ENCODE assay signal across 10 cellular contexts in the genomic region with DNA sequence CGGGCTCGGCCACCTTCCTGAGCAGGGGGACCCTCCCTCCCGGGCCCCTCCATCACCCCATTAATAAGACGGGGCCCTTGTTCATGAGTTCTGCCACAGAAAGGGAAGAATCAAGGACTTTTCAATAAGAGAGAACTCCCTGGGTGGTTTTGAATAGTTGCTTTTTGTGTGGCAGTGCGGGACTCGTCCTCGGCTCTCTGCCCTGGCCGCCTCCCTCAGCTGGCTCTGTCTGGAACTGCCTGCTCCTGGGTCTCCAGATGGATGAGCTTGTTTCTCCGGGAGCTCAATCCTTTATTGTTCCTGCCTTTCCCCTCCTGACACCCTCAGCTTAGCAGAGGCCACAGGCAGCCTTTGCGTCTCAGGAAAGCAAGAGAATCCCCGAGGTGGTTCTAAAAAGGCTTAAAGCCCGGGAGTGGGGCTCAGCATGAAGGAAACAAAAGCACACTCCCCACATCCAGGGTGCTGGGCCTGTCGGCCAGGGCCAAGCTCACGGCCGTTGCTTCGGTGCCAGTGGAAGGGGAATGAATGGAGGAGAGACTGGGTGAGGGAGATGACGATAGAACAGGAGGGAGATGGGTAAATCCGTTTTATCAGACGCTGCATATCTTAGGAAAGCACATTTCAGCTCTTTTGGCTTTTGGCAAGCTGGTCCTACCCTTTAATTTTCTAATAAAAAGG.
DNase-seq lines count a peak whose midpoint lies in the region; ATAC-seq and TF ChIP-seq lines count a peak whose summit lies in the region.
"Had no signal": no experiment of that assay in that cellular context is flagged by ENCODE, and none has a peak within 500 bp of the region (broad histone marks: within the 10 kb centered on the region; RNA-seq: fewer than 3 reads in every experiment).

No MANE protein-coding gene starts in this region.

- H3K36me3 Mint-ChIP-seq in Calu3 (ENCODE audit: insufficient read depth, unreplicated experiment) (peaks cover 18% of the 10 kb centered on the region), WTC11 (no peaks in the 10 kb centered on the region), progenitor cell of endocrine pancreas (ENCODE audit: insufficient read depth) (no peaks in the 10 kb centered on the region)
- peaks cover 0 to under 1% (median 0%) of the 10 kb centered on the region in 3 donors for H3K36me3 Mint-ChIP-seq in CD8-positive, alpha-beta memory T cell

- DNase-seq in Calu3 (no peak), WTC11 (ENCODE audit: low spot score) (peak; percentile 55), globus pallidus (ENCODE audit: low spot score) (peak; percentile 94), progenitor cell of endocrine pancreas (ENCODE audit: low spot score, unreplicated experiment) (no peak)
- no peak for DNase-seq in CD8-positive, alpha-beta memory T cell
- no peak for DNase-seq in activated CD4-positive, CD25-positive, alpha-beta regulatory T cell treated with anti-CD3 and anti-CD28 coated beads, Interleukin-2, amount 50 U/mL, for 72 hours
- DNase-seq: central memory CD4-positive, alpha-beta T cell; PC-3 had no signal

- no TSS peak for BruUV-seq in Calu3 (replicated peaks; lab: Mats Ljungman, UMichigan)

- H3K4me1 Mint-ChIP-seq in Calu3 (ENCODE audit: low read depth, unreplicated experiment): peaks cover 56% of the 10 kb centered on the region
- H3K4me1 Mint-ChIP-seq in WTC11: peaks cover 43% of the 10 kb centered on the region
- H3K4me1 Mint-ChIP-seq in progenitor cell of endocrine pancreas (ENCODE audit: low read depth): peaks cover 46% of the 10 kb centered on the region
- H3K4me1 Mint-ChIP-seq in CD8-positive, alpha-beta memory T cell: peaks cover 0 to 27% (median 5%) of the 10 kb centered on the region in 3 donors

- no peak overlapping the region for H3K27ac ChIP-seq in CD8-positive, alpha-beta memory T cell (ENCODE audit: low read depth, low read length)

- no peaks in the 10 kb centered on the region for H3K36me3 ChIP-seq in CD8-positive, alpha-beta memory T cell (ENCODE audit: insufficient read depth, low read length)

- H3K4me3 Mint-ChIP-seq in Calu3 (ENCODE audit: low read depth, unreplicated experiment) (peak overlapping the region; percentile 36), WTC11 (peak overlapping the region; percentile 57), progenitor cell of endocrine pancreas (ENCODE audit: low read depth) (peak overlapping the region; percentile 17)
- peak overlapping the region in 1 of 7 donors; percentile 49 for H3K4me3 Mint-ChIP-seq in CD8-positive, alpha-beta memory T cell

- no peaks in the 10 kb centered on the region for H3K27me3 Mint-ChIP-seq in Calu3 (ENCODE audit: unreplicated experiment)
- H3K27me3 Mint-ChIP-seq in WTC11 (ENCODE audit: low read depth): peaks cover 18% of the 10 kb centered on the region
- H3K27me3 Mint-ChIP-seq in progenitor cell of endocrine pancreas: no peaks in the 10 kb centered on the region
- no peaks in the 10 kb centered on the region for H3K27me3 Mint-ChIP-seq in CD8-positive, alpha-beta memory T cell

- H3K27ac Mint-ChIP-seq in Calu3 (ENCODE audit: unreplicated experiment): peak overlapping the region; percentile 70
- peak overlapping the region; percentile 95 for H3K27ac Mint-ChIP-seq in WTC11
- H3K27ac Mint-ChIP-seq in progenitor cell of endocrine pancreas: peak overlapping the region; percentile 98
- peak overlapping the region in 3 of 8 donors; percentile 29 to 61 (median 60) for H3K27ac Mint-ChIP-seq in CD8-positive, alpha-beta memory T cell

- POLR2A ChIA-PET in WTC11 (lab: Charles Lee): interaction anchor here (0.9 to 1.3 kb wide), 3 partner anchors 8 to 33 kb away, joined by 3 to 4 read pairs (median 4); no protein-coding TSS in a partner anchor
- POLR2A ChIA-PET in CD8-positive, alpha-beta memory T cell (lab: Charles Lee): no interaction called here

- ATAC-seq in WTC11 (peak; percentile 66), HG02759 (IDR thresholded peaks at IDR 0.05; ENCODE audit: unreplicated experiment) (no peak)
- no peak for ATAC-seq in activated CD4-positive, CD25-positive, alpha-beta regulatory T cell treated with anti-CD3 and anti-CD28 coated beads, Interleukin-2, amount 50 U/mL, for 24 hours
- ATAC-seq: PC-3 had no signal

- no peaks in the 10 kb centered on the region for H3K9me3 Mint-ChIP-seq in Calu3 (ENCODE audit: low read depth, unreplicated experiment)
- no peaks in the 10 kb centered on the region for H3K9me3 Mint-ChIP-seq in WTC11
- no peaks in the 10 kb centered on the region for H3K9me3 Mint-ChIP-seq in progenitor cell of endocrine pancreas (ENCODE audit: low read depth)
- H3K9me3 Mint-ChIP-seq in CD8-positive, alpha-beta memory T cell: no peaks in the 10 kb centered on the region

- intact Hi-C loops in Calu3 (cut with micrococcal nuclease; ENCODE audit: unreplicated experiment): no loop called here

- no peak overlapping the region for H3K4me3 ChIP-seq in CD8-positive, alpha-beta memory T cell (ENCODE audit: low read length)

- H3K4me1 ChIP-seq in CD8-positive, alpha-beta memory T cell (ENCODE audit: insufficient read depth, low read length): peaks cover 11% of the 10 kb centered on the region

- no peaks in the 10 kb centered on the region for H3K27me3 ChIP-seq in CD8-positive, alpha-beta memory T cell (ENCODE audit: insufficient read depth, low read length, poor library complexity, severe bottlenecking)

- H3K9me3 ChIP-seq in CD8-positive, alpha-beta memory T cell (ENCODE audit: low read length): no peaks in the 10 kb centered on the region

- no peak for TF ChIP-seq CTCF in Calu3 (IDR thresholded peaks at IDR 0.05; ENCODE audit: unreplicated experiment)
- no peak for TF ChIP-seq CTCF in WTC11 (IDR thresholded peaks at IDR 0.05)
- TF ChIP-seq CTCF in progenitor cell of endocrine pancreas (IDR thresholded peaks at IDR 0.05; ENCODE audit: unreplicated experiment): peak; percentile 15

- CTCF ChIA-PET in Calu3 (lab: Charles Lee) (interaction anchor here (0.6 to 0.9 kb wide), 2 partner anchors 10 to 13 kb away, joined by 3 read pairs; no protein-coding TSS in a partner anchor), WTC11 (lab: Charles Lee) (interaction anchor here (0.6 to 5.1 kb wide), 23 partner anchors 8 to 433 kb away, joined by 3 to 19 read pairs (median 5); no protein-coding TSS in a partner anchor)
- CTCF ChIA-PET in CD8-positive, alpha-beta memory T cell (lab: Charles Lee): no interaction called here

TF ChIP-seq in WTC11, 78 proteins besides CTCF, POLR2A, EP300 and RAD21:
- peak; percentile 36; the same call in 1 of the 2 replicates for TF ChIP-seq TP53 (CRISPR knock-in tag; IDR thresholded peaks at IDR 0.05)
- TF ChIP-seq, protein P1, sequence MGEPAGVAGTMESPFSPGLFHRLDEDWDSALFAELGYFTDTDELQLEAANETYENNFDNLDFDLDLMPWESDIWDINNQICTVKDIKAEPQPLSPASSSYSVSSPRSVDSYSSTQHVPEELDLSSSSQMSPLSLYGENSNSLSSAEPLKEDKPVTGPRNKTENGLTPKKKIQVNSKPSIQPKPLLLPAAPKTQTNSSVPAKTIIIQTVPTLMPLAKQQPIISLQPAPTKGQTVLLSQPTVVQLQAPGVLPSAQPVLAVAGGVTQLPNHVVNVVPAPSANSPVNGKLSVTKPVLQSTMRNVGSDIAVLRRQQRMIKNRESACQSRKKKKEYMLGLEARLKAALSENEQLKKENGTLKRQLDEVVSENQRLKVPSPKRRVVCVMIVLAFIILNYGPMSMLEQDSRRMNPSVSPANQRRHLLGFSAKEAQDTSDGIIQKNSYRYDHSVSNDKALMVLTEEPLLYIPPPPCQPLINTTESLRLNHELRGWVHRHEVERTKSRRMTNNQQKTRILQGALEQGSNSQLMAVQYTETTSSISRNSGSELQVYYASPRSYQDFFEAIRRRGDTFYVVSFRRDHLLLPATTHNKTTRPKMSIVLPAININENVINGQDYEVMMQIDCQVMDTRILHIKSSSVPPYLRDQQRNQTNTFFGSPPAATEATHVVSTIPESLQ (CRISPR knock-in tag; IDR thresholded peaks at IDR 0.05): no peak

Comparison
In these comparisons a context has a peak if more than half of its experiments do, and no peak if none do; other contexts are left out.
1. DNase-seq: peak in WTC11 (single experiment) and globus pallidus (single experiment); none in Calu3 (single experiment), progenitor cell of endocrine pancreas (single experiment), CD8-positive, alpha-beta memory T cell (0 of 5) and activated CD4-positive, CD25-positive, alpha-beta regulatory T cell treated with anti-CD3 and anti-CD28 coated beads, Interleukin-2, amount 50 U/mL, for 72 hours (single experiment).